ENCODE assay signal across 8 cellular contexts in genomic region chr6:34986845-34987246, GRCh38.
DNase-seq lines count a peak whose midpoint lies in the region; ATAC-seq, FAIRE-seq and TF ChIP-seq lines count a peak whose summit lies in the region.

No MANE protein-coding gene starts in this region.

- peak; percentile 89 for ATAC-seq in left lung
- ATAC-seq in GM21367 (IDR thresholded peaks at IDR 0.05; ENCODE audit: unreplicated experiment) = no peak

- H3K4me1 ChIP-seq in colonic mucosa (no peaks in the 10 kb centered on the region), left lung (peaks cover 0 to 3% of the 10 kb centered on the region in 2 donors)

- no peak overlapping the region for H3K4me3 ChIP-seq in AG04449 (ENCODE audit: low read depth, low read length)
- H3K4me3 ChIP-seq in colonic mucosa = no peak overlapping the region
- no peak overlapping the region for H3K4me3 ChIP-seq in left lung

- no peak overlapping the region for H3K27ac ChIP-seq in colonic mucosa
- H3K27ac ChIP-seq in left lung = no peak overlapping the region

- no peak for DNase-seq in AG04449 (ENCODE audit: low read depth, low spot score)
- DNase-seq in H54 (ENCODE audit: insufficient read length, low spot score) = peak; percentile 47
- peak; percentile 56 for DNase-seq in NCI-H460 (ENCODE audit: extremely low read depth, low read depth)
- DNase-seq in activated CD4-positive, alpha-beta T cell treated with anti-CD3 and anti-CD28 coated beads for 4 hours = peak; percentile 54 to 62
- peak; percentile 71 for DNase-seq in colonic mucosa
- peak in 1 of 2 donors; percentile 64 for DNase-seq in left lung
- DNase-seq in stimulated activated CD4-positive, alpha-beta T cell treated with anti-CD3 and anti-CD28 coated beads, Interleukin-4, amount 100 ng/mL, for 24 hours = peak; percentile 62

- no peak for TF ChIP-seq POLR2A in H54 (IDR thresholded peaks at IDR 0.05; ENCODE audit: low read depth, low read length)

- H3K36me3 ChIP-seq in colonic mucosa (no peaks in the 10 kb centered on the region), left lung (peaks cover 0 to 82% of the 10 kb centered on the region in 2 donors)

- peak; percentile 48 for TF ChIP-seq CTCF in AG04449 (IDR thresholded peaks at IDR 0.05; ENCODE audit: insufficient read depth, low read length, missing control alignments)
- peak; percentile 67 for TF ChIP-seq CTCF in colonic mucosa (IDR thresholded peaks at IDR 0.05)
- TF ChIP-seq CTCF in left lung (IDR thresholded peaks at IDR 0.05) = peak; percentile 66 to 81

- intact Hi-C loops in colonic mucosa (cut with DNase I) = loop anchor here (2.0 to 10.0 kb wide), 2 partner anchors 154 to 258 kb away; partner anchors contain the start of gene TCP11
- intact Hi-C loops in left lung (cut with DNase I) = loop anchor here (5.0 to 10.0 kb wide), 3 partner anchors 148 to 218 kb away; partner anchors contain the start of gene TCP11 (in 1 of the 2)

- CTCF ChIA-PET in AG04449 (lab: Yijun Ruan, JAX) = interaction anchor here (0.5 to 12.4 kb wide), 68 partner anchors 8 to 823 kb away, joined by 3 to 309 read pairs (median 6); partner anchors contain the start of genes SCUBE3, TAF11 and TCP11

- H3K27me3 ChIP-seq in colonic mucosa = no peaks in the 10 kb centered on the region
- H3K27me3 ChIP-seq in left lung = no peaks in the 10 kb centered on the region

- H3K9me3 ChIP-seq in colonic mucosa (no peaks in the 10 kb centered on the region), left lung (no peaks in the 10 kb centered on the region)

- FAIRE-seq in H54 (lab: Jason Lieb, UNC) = peak; percentile 95

- H3K9ac ChIP-seq in colonic mucosa (ENCODE audit: low read depth in 2 of 2, low read length in 2 of 2) = no peak overlapping the region

- POLR2A ChIA-PET in AG04449 (lab: Yijun Ruan, JAX) = no interaction called here
